ENCODE assay signal across 9 cellular contexts in the genomic region with DNA sequence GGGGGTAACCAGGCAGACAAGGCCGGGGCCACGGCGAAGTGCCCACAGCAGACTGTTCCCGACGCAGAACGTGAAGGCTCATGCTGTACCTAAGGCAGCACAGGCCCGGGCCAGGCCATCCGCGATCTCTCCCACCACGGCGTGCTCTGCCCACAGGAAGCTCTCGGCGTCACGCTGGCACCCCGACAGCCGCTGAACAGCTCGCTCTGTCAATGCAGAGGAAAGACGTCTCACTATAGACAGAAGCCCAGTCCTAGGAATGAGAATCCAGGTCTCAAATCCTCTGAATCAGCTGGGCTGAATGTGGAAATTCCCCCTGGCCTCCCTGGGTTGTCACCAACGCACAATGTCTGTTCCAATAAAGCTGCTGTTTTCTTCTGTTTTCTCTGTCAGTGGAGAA. TPM values are rescaled to one million over a fixed set of nuclear protein-coding genes. Genes with fewer than 3 reads are reported as not detected.
A peak's percentile ranks its signal among the peaks of the same experiment; 100 is the strongest.
DNase-seq lines count a peak whose midpoint lies in the region; ATAC-seq and TF ChIP-seq lines count a peak whose summit lies in the region.
"Had no signal": no experiment of that assay in that cellular context is flagged by ENCODE, and none has a peak within 500 bp of the region (broad histone marks: within the 10 kb centered on the region; RNA-seq: fewer than 3 reads in every experiment).

No MANE protein-coding gene starts in this region.

- H2AFZ ChIP-seq in OCI-LY1 (ENCODE audit: low read length) (no peak overlapping the region), GM23338 (no peak overlapping the region)

- peaks cover 21% of the 10 kb centered on the region for H3K4me1 ChIP-seq in OCI-LY1 (ENCODE audit: insufficient read depth, low read length, severe bottlenecking)
- H3K4me1 ChIP-seq in lower lobe of right lung = peaks cover 85% of the 10 kb centered on the region
- peaks cover 32% of the 10 kb centered on the region for H3K4me1 ChIP-seq in stomach smooth muscle (ENCODE audit: control insufficient read depth, insufficient read depth, low read length)
- H3K4me1 ChIP-seq in GM23338 (ENCODE audit: insufficient read depth) = no peaks in the 10 kb centered on the region

- H3K27ac ChIP-seq in OCI-LY1 (ENCODE audit: low read depth, low read length, poor library complexity, severe bottlenecking) = peak overlapping the region; percentile 30
- H3K27ac ChIP-seq in cingulate gyrus (ENCODE audit: low read depth, low read length) = peak overlapping the region; percentile 89
- H3K27ac ChIP-seq in lower lobe of right lung = peak overlapping the region; percentile 95
- peak overlapping the region; percentile 95 for H3K27ac ChIP-seq in stomach smooth muscle (ENCODE audit: low read length)
- no peak overlapping the region for H3K27ac ChIP-seq in GM23338 (ENCODE audit: low read depth)

- ATAC-seq in lower lobe of right lung (peak; percentile 14 to 19), GM18870 (IDR thresholded peaks at IDR 0.05; ENCODE audit: unreplicated experiment) (no peak), GM23338 (no peak)

- H3K27me3 Mint-ChIP-seq in GM23338 (ENCODE audit: insufficient read depth, low read depth, poor library complexity) = peaks cover 11% of the 10 kb centered on the region

- DNase-seq in lower lobe of right lung (peak; percentile 76), GM23338 (ENCODE audit: low spot score) (no peak), 8988T (no peak)
- DNase-seq in stimulated activated CD4-positive, alpha-beta T cell treated with anti-CD3 and anti-CD28 coated beads, Interleukin-2, amount 100 ng/mL, for 24 hours = no peak

- H3K4me3 Mint-ChIP-seq in GM23338 = no peak overlapping the region

- no peaks in the 10 kb centered on the region for H3K9me3 ChIP-seq in OCI-LY1 (ENCODE audit: low read length)
- H3K9me3 ChIP-seq in lower lobe of right lung = no peaks in the 10 kb centered on the region
- no peaks in the 10 kb centered on the region for H3K9me3 ChIP-seq in stomach smooth muscle (ENCODE audit: control insufficient read depth in 2 of 2, low read length in 2 of 2)

- no peaks in the 10 kb centered on the region for H4K20me1 ChIP-seq in OCI-LY1 (ENCODE audit: insufficient read depth, low read length)
- H4K20me1 ChIP-seq in GM23338 (replicated peaks; ENCODE audit: insufficient read depth) = no peaks in the 10 kb centered on the region; the same call in none of the 2 replicates

- no peaks in the 10 kb centered on the region for H3K79me2 ChIP-seq in OCI-LY1 (ENCODE audit: insufficient read depth, low read length)
- H3K79me2 ChIP-seq in GM23338 (replicated peaks; ENCODE audit: insufficient read depth) = no peaks in the 10 kb centered on the region

- H3F3A ChIP-seq in OCI-LY1 (ENCODE audit: insufficient read depth, low read length) = no peaks in the 10 kb centered on the region
- 0 out of 2 replicates have a peak, but pooled peaks cover 3% of the 10 kb centered on the region for H3F3A ChIP-seq in GM23338 (replicated peaks; ENCODE audit: low read depth)

- H3K27me3 ChIP-seq in OCI-LY1 (ENCODE audit: insufficient read depth, low read length) (no peaks in the 10 kb centered on the region), lower lobe of right lung (ENCODE audit: low read depth) (no peaks in the 10 kb centered on the region), stomach smooth muscle (ENCODE audit: control insufficient read depth in 1 of 2, insufficient read depth in 2 of 2, low read length in 2 of 2) (no peaks in the 10 kb centered on the region), GM23338 (ENCODE audit: insufficient read depth) (no peaks in the 10 kb centered on the region)

- H3K9me3 Mint-ChIP-seq in GM23338 = no peaks in the 10 kb centered on the region; the same call in 2 of the 3 replicates
- H3K9me3 Mint-ChIP-seq: activated T-helper 2 cell treated with anti-CD3 and anti-CD28 coated beads, Interferon-gamma antibody, Interleukin-2, Interleukin-4, amounts not matched to agents 10 μg/mL and 5 μg/mL and 100 μg/mL, durations not matched to agents 14 hours and 24 hours and 36 hours had no signal

- H3K4me2 ChIP-seq in OCI-LY1 (ENCODE audit: low read length) (no peak overlapping the region), GM23338 (no peak overlapping the region)

- TF ChIP-seq CTCF in OCI-LY1 (IDR thresholded peaks at IDR 0.05; ENCODE audit: low read length) (no peak), lower lobe of right lung (IDR thresholded peaks at IDR 0.05) (no peak), GM23338 (conservative IDR thresholded peaks at IDR 0.05; ENCODE audit: low read depth in 2 of 2) (no peak)

- intact Hi-C loops in lower lobe of right lung (cut with DNase I) = loop anchor here (5.0 kb wide), 1 partner anchor 61 kb away; a partner anchor contains a TSS

- no peak overlapping the region for H3K4me3 ChIP-seq in OCI-LY1 (ENCODE audit: low read depth, low read length, poor library complexity, severe bottlenecking)
- H3K4me3 ChIP-seq in lower lobe of right lung = peak overlapping the region; percentile 19
- peak overlapping the region in 1 of 2 donors; percentile 49 for H3K4me3 ChIP-seq in stomach smooth muscle (ENCODE audit: low read length in 2 of 2)
- H3K4me3 ChIP-seq in GM23338 = no peak overlapping the region

- peaks cover 74% of the 10 kb centered on the region for H3K36me3 Mint-ChIP-seq in GM23338 (ENCODE audit: low read depth)

- H3K36me3 ChIP-seq in OCI-LY1 (ENCODE audit: insufficient read depth, low read length) (peaks cover 87% of the 10 kb centered on the region), lower lobe of right lung (peaks cover 38% of the 10 kb centered on the region), stomach smooth muscle (ENCODE audit: control insufficient read depth in 2 of 2, insufficient read depth in 2 of 2, low read length in 2 of 2) (peaks cover 11 to 13% of the 10 kb centered on the region in 2 donors), GM23338 (ENCODE audit: insufficient read depth) (peaks cover 19% of the 10 kb centered on the region)

- H3K9ac ChIP-seq in OCI-LY1 (ENCODE audit: low read length) (no peak overlapping the region; the same call in 1 of the 2 replicates), stomach smooth muscle (ENCODE audit: low read length in 2 of 2) (peak overlapping the region; percentile 47 to 69)

- no peaks in the 10 kb centered on the region for H3K9me2 ChIP-seq in OCI-LY1 (ENCODE audit: low read depth, low read length)
- H3K9me2 ChIP-seq in GM23338 (ENCODE audit: insufficient read depth) = no peaks in the 10 kb centered on the region

- no peak overlapping the region for H3K27ac Mint-ChIP-seq in GM23338
- H3K27ac Mint-ChIP-seq: activated T-helper 2 cell treated with anti-CD3 and anti-CD28 coated beads, Interferon-gamma antibody, Interleukin-2, Interleukin-4, amounts not matched to agents 10 μg/mL and 5 μg/mL and 100 μg/mL, durations not matched to agents 14 hours and 24 hours and 36 hours had no signal

- no peaks in the 10 kb centered on the region for H3K4me1 Mint-ChIP-seq in GM23338

TF ChIP-seq in GM23338, 12 proteins besides CTCF, POLR2A, EP300 and RAD21 (continues in another document):
- TF ChIP-seq ZNF114 (CRISPR knock-in tag; IDR thresholded peaks at IDR 0.05) = no peak
- TF ChIP-seq EZH2phosphoT487 (IDR thresholded peaks at IDR 0.05; ENCODE audit: unreplicated experiment) = no peak
- TF ChIP-seq, protein P1, sequence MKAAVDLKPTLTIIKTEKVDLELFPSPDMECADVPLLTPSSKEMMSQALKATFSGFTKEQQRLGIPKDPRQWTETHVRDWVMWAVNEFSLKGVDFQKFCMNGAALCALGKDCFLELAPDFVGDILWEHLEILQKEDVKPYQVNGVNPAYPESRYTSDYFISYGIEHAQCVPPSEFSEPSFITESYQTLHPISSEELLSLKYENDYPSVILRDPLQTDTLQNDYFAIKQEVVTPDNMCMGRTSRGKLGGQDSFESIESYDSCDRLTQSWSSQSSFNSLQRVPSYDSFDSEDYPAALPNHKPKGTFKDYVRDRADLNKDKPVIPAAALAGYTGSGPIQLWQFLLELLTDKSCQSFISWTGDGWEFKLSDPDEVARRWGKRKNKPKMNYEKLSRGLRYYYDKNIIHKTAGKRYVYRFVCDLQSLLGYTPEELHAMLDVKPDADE (IDR thresholded peaks at IDR 0.05) = no peak
- no peak for TF ChIP-seq NANOG (IDR thresholded peaks at IDR 0.05; ENCODE audit: borderline replicate concordance)
- TF ChIP-seq ZNF331 (CRISPR knock-in tag; IDR thresholded peaks at IDR 0.05; ENCODE audit: low read depth) = no peak
- no peak for TF ChIP-seq EZH2 (IDR thresholded peaks at IDR 0.05; ENCODE audit: low read depth, unreplicated experiment)
- TF ChIP-seq JUNB (IDR thresholded peaks at IDR 0.05; ENCODE audit: unreplicated experiment) = no peak

RNA-seq across cellular contexts. Expression of a gene that starts 21.4 kb away (rescaled TPM):
- 204 TPM for total RNA-seq in lower lobe of right lung
- total RNA-seq in GM23338 (2014; rRNA removed; shearing (Covaris generic)) = 40.7 and 41.4 TPM in 2 replicates
- 22.1 and 24.4 TPM in 2 replicates for polyA plus RNA-seq in GM23338 (2016; fragmentation: Nextera tagmentation; extraction: Ambion mirVana)
- total RNA-seq: activated T-helper 2 cell treated with anti-CD3 and anti-CD28 coated beads, Interferon-gamma antibody, Interleukin-2, Interleukin-4, amounts not matched to agents 10 μg/mL and 5 μg/mL and 100 μg/mL, durations not matched to agents 14 hours and 24 hours and 36 hours had no signal

RNA-seq across cellular contexts. Expression of a gene that starts 40.6 kb away (rescaled TPM):
- total RNA-seq in lower lobe of right lung = 24.1 TPM
- 0.47 and 0.66 TPM in 2 replicates for total RNA-seq in GM23338 (2014; rRNA removed; shearing (Covaris generic))
- polyA plus RNA-seq in GM23338 (2016; fragmentation: Nextera tagmentation; extraction: Ambion mirVana) = 1.2 and 1.5 TPM in 2 replicates

RNA-seq across cellular contexts. Expression of a gene that starts 46.4 kb away (rescaled TPM):
- 21.9 TPM for total RNA-seq in lower lobe of right lung
- 18.4 and 21.9 TPM in 2 replicates for total RNA-seq in GM23338 (2014; rRNA removed; shearing (Covaris generic))
- polyA plus RNA-seq in GM23338 (2016; fragmentation: Nextera tagmentation; extraction: Ambion mirVana) = 14.8 and 17.0 TPM in 2 replicates

RNA-seq across cellular contexts. Expression of a gene that starts 46.5 kb away (rescaled TPM):
- total RNA-seq in lower lobe of right lung = 67.1 TPM
- 42.5 and 52.1 TPM in 2 replicates for total RNA-seq in GM23338 (2014; rRNA removed; shearing (Covaris generic))
- polyA plus RNA-seq in GM23338 (2016; fragmentation: Nextera tagmentation; extraction: Ambion mirVana) = 26.7 and 33.7 TPM in 2 replicates

RNA-seq across cellular contexts. Expression of a gene that starts 58.8 kb away (rescaled TPM):
- total RNA-seq in lower lobe of right lung = 49.9 TPM
- total RNA-seq in GM23338 (2014; rRNA removed; shearing (Covaris generic)) = 14.5 and 17.6 TPM in 2 replicates
- polyA plus RNA-seq in GM23338 (2016; fragmentation: Nextera tagmentation; extraction: Ambion mirVana) = 3.5 and 3.7 TPM in 2 replicates

Comparison
In these comparisons a context has a peak if more than half of its experiments do, and no peak if none do; other contexts are left out.
1. ATAC-seq: peak in lower lobe of right lung (2 of 2); none in GM18870 (single experiment) and GM23338 (single experiment).
2. RNA of a gene that starts 40.6 kb away (total RNA-seq): 24.1 TPM in lower lobe of right lung (single experiment); 0.47 to 0.66 TPM in GM23338; every median in the first group is over 10 times any median in the second.